Comparison of ENCODE assay signal across 28 cellular contexts in the genomic region with DNA sequence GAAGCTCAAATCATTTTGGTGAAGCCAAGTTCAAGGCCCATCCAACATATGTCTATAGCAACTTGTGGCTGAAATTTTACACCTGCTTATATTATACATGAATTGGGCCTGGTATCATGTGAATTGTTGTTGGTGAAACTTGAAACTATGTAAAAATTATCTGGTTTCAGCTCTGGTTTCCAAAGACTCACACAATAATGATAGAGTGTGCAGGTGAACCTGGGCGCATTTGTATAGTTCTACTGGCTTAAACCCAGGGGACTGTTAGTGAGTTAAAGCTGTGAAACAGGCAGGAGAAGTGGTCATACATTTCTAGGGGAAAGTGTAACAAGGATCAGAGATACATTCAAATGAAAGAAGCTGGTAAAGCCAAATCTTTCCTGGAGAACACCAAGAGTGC.
"Had no signal": no experiment of that assay in that cellular context is flagged by ENCODE, and none has a peak within 500 bp of the region (broad histone marks: within the 10 kb centered on the region; RNA-seq: fewer than 3 reads in every experiment).

No MANE protein-coding gene starts in this region.

- H2AFZ ChIP-seq: PC-9 had no signal

- ATAC-seq: activated naive CD4-positive, alpha-beta T cell treated with anti-CD3 and anti-CD28 coated beads, Interleukin-2, amount 50 U/mL, for 72 hours; activated naive CD8-positive, alpha-beta T cell treated with anti-CD3 and anti-CD28 coated beads, Interleukin-2, amount 50 U/mL, for 24 hours; activated T-cell treated with anti-CD3 and anti-CD28 coated beads, Interleukin-2, amount 50 U/mL, for 4 hours; body of pancreas; T-cell had no signal

- H3K4me1 ChIP-seq: ascending aorta, body of pancreas had no signal

- FAIRE-seq: TTC549 had no signal

- H3K4me2 ChIP-seq: PC-9 had no signal

- H3K9me3 ChIP-seq: ascending aorta, body of pancreas had no signal

- H3K4me3 ChIP-seq: ascending aorta, body of pancreas, MG63, PC-9 had no signal

- H3K36me3 ChIP-seq: ascending aorta had no signal

- DNase-seq: activated CD4-positive, alpha-beta memory T cell treated with anti-CD3 and anti-CD28 coated beads for 36 hours; activated CD4-positive, alpha-beta T cell treated with anti-CD3 and anti-CD28 coated beads, Interleukin-2, amount 10 ng/mL, durations not matched to agents 7 days and 5 days; activated CD4-positive, CD25-positive, alpha-beta regulatory T cell; activated CD8-positive, alpha-beta memory T cell treated with anti-CD3 and anti-CD28 coated beads for 24 hours; activated effector memory CD4-positive, alpha-beta T cell treated with anti-CD3 and anti-CD28 coated beads, Interleukin-2, amount 50 U/mL, for 16 hours; activated naive CD4-positive, alpha-beta T cell treated with Interleukin-2 at 50 U/mL for 16 hours; activated naive CD8-positive, alpha-beta T cell treated with anti-CD3 and anti-CD28 coated beads, Interleukin-2, amount 50 U/mL, for 24 hours; activated T-cell treated with anti-CD3 and anti-CD28 coated beads, Interleukin-2, amount 50 U/mL, for 4 hours; amniotic stem cell; body of pancreas; cortex of kidney; MG63; NCI-H1105; NCI-H1436 treated with DMSO at 0.1 percent for 48 hours; NCI-H187; NCI-H2081; NCI-H446 treated with DMSO at 0.1 percent for 48 hours; NCI-H524 treated with DMSO at 0.1 percent for 48 hours; NCI-H82; PC-9; SHP77 treated with DMSO at 0.1 percent for 48 hours; T-cell; T-helper 2 cell; T1000 had no signal

- H3K27ac ChIP-seq: ascending aorta, body of pancreas, PC-9, VCaP had no signal

- H3K27me3 ChIP-seq: ascending aorta, body of pancreas, MG63 had no signal
